In the genomic region with DNA sequence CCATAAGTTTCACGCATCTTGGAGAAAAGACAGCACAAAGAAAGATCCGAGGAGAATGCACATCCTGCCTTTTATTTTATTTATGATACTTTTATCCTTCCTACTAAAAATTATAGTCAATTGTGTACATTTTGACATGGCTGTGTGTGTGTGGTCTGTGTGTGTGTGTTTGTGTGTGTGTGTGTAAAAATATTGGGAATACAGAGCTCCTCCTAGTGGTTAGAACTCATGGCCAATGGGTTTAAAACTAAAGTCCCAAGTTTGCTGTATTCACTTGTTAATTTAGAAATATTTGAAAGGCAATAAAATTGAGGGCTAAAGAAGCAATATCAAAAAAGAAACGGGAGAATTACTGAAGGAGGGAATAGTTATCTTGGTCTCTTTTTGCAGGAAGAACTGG, we compare ENCODE assay signal across 11 cellular contexts. TPM values are rescaled to one million over a fixed set of nuclear protein-coding genes. Genes with fewer than 3 reads are reported as not detected.
A peak's percentile ranks its signal among the peaks of the same experiment; 100 is the strongest.
DNase-seq lines count a peak whose midpoint lies in the region; ATAC-seq and TF ChIP-seq lines count a peak whose summit lies in the region.
"Had no signal": no experiment of that assay in that cellular context is flagged by ENCODE, and none has a peak within 500 bp of the region (broad histone marks: within the 10 kb centered on the region; RNA-seq: fewer than 3 reads in every experiment).

No MANE protein-coding gene starts in this region.

- no peak for TF ChIP-seq POLR2A in ovary (IDR thresholded peaks at IDR 0.05)

- H3K27ac ChIP-seq in GM23248 (no peak overlapping the region), hepatocyte (no peak overlapping the region), ovary (no peak overlapping the region)
- H3K27ac ChIP-seq: heart left ventricle, prostate gland had no signal

- TF ChIP-seq EP300 in ovary (IDR thresholded peaks at IDR 0.05) = no peak

- in situ Hi-C loops in GM23248 (cut with MboI) = no loop called here

- H3K27me3 ChIP-seq in GM23248 (replicated peaks; ENCODE audit: insufficient read depth) = no peaks in the 10 kb centered on the region; the same call in 1 of the 2 replicates
- no peaks in the 10 kb centered on the region for H3K27me3 ChIP-seq in hepatocyte
- H3K27me3 ChIP-seq in ovary = no peaks in the 10 kb centered on the region

- TF ChIP-seq CTCF in AG09319 (IDR thresholded peaks at IDR 0.05; ENCODE audit: low read depth, low read length) = peak; percentile 28
- peak; percentile 54 for TF ChIP-seq CTCF in hepatocyte (IDR thresholded peaks at IDR 0.05; ENCODE audit: poor library complexity)
- TF ChIP-seq CTCF in ovary (IDR thresholded peaks at IDR 0.05) = no peak

- ATAC-seq in GM21576 (IDR thresholded peaks at IDR 0.05; ENCODE audit: unreplicated experiment) (no peak), HG02571 (IDR thresholded peaks at IDR 0.05; ENCODE audit: unreplicated experiment) (no peak)
- ATAC-seq: heart left ventricle had no signal

- H3K79me2 ChIP-seq in GM23248 (ENCODE audit: insufficient read depth) (no peaks in the 10 kb centered on the region), hepatocyte (no peaks in the 10 kb centered on the region)

- no peaks in the 10 kb centered on the region for H3K4me1 ChIP-seq in GM23248 (ENCODE audit: insufficient read depth)
- no peaks in the 10 kb centered on the region for H3K4me1 ChIP-seq in hepatocyte (ENCODE audit: insufficient read depth)
- no peaks in the 10 kb centered on the region for H3K4me1 ChIP-seq in ovary (ENCODE audit: insufficient read depth)
- H3K4me1 ChIP-seq: heart left ventricle, prostate gland had no signal

- no peaks in the 10 kb centered on the region for H4K20me1 ChIP-seq in GM23248 (ENCODE audit: insufficient read depth)
- no peaks in the 10 kb centered on the region for H4K20me1 ChIP-seq in hepatocyte (ENCODE audit: insufficient read depth, poor library complexity, severe bottlenecking)

- H3K36me3 ChIP-seq in GM23248 (ENCODE audit: low read depth) (no peaks in the 10 kb centered on the region), hepatocyte (replicated peaks; ENCODE audit: insufficient read depth, low read depth) (no peaks in the 10 kb centered on the region), ovary (no peaks in the 10 kb centered on the region)
- H3K36me3 ChIP-seq: heart left ventricle, prostate gland had no signal

- no peaks in the 10 kb centered on the region for H3K9me2 ChIP-seq in GM23248 (ENCODE audit: insufficient read depth)
- no peaks in the 10 kb centered on the region for H3K9me2 ChIP-seq in hepatocyte (replicated peaks; ENCODE audit: insufficient read depth)

- no peak overlapping the region for H2AFZ ChIP-seq in GM23248
- H2AFZ ChIP-seq in hepatocyte = no peak overlapping the region

- DNase-seq in AG09319 (ENCODE audit: extremely low read depth, low read depth) (no peak), GM23248 (peak; percentile 20), SW480 (ENCODE audit: low spot score) (peak; percentile 9), hepatocyte (ENCODE audit: low spot score) (peak; percentile 10), ovary (no peak)
- no peak for DNase-seq in activated CD4-positive, alpha-beta T cell treated with anti-CD3 and anti-CD28 coated beads, Interleukin-2, amount 50 U/mL, for 48 hours
- DNase-seq: activated gamma-delta T cell treated with Interleukin-2 at 50 U/mL for 16 hours, heart left ventricle had no signal

- H3K9ac ChIP-seq in GM23248 = no peak overlapping the region

- H3K9me3 ChIP-seq in GM23248 (ENCODE audit: low read depth) = no peaks in the 10 kb centered on the region
- H3K9me3 ChIP-seq in hepatocyte (ENCODE audit: low read depth) = no peaks in the 10 kb centered on the region
- no peaks in the 10 kb centered on the region for H3K9me3 ChIP-seq in ovary
- H3K9me3 ChIP-seq: heart left ventricle, prostate gland had no signal

- H3F3A ChIP-seq in GM23248 (ENCODE audit: insufficient read depth) = no peaks in the 10 kb centered on the region

- 27 to 32% methylated on average over 3 of the region's 3 CpGs for WGBS in GM23248 (ENCODE audit: low coverage in 1 of 2, low lambda C conversion rate in 2 of 2, missing lambda C conversion rate in 2 of 2), 2 experiments
- WGBS in hepatocyte (ENCODE audit: low lambda C conversion rate, missing lambda C conversion rate) = 32% methylated on average over 3 of the region's 3 CpGs
- 19 to 31% (median 22%) methylated on average over 3 of the region's 3 CpGs for WGBS in ovary, 3 donors

- H3K4me3 ChIP-seq in GM23248 (no peak overlapping the region), hepatocyte (no peak overlapping the region), ovary (no peak overlapping the region)
- H3K4me3 ChIP-seq: heart left ventricle, prostate gland had no signal

- H3K4me2 ChIP-seq in GM23248 (ENCODE audit: unreplicated experiment) (no peak overlapping the region), hepatocyte (no peak overlapping the region)

- intact Hi-C loops in ovary (cut with DNase I) = no loop called here

RNA-seq across cellular contexts. Expression of a gene that starts 47.5 kb away (rescaled TPM):
- 0.11 TPM in 1 of 2 replicates, not detected in the other for total RNA-seq in GM23248 (2014; rRNA removed; shearing (Covaris generic))
- polyA plus RNA-seq in GM23248 (2016; fragmentation: Nextera tagmentation; extraction: Ambion mirVana) (not detected in 2 replicates), hepatocyte (not detected in 2 replicates), ovary (under 1 TPM; 0.04 to 0.08 TPM)
- total RNA-seq in hepatocyte (not detected in 2 replicates), ovary (under 1 TPM in 4 of 7 donors, not detected in 3; 0.07 to 0.40 (median 0.22) TPM)
- polyA plus RNA-seq: heart left ventricle had no signal

Comparison
In these comparisons a context has a peak if more than half of its experiments do, and no peak if none do; other contexts are left out.
1. DNase-seq: peak in GM23248 (single experiment), SW480 (single experiment) and hepatocyte (single experiment); none in AG09319 (single experiment), activated CD4-positive, alpha-beta T cell treated with anti-CD3 and anti-CD28 coated beads, Interleukin-2, amount 50 U/mL, for 48 hours (0 of 2) and ovary (0 of 5).
2. CTCF ChIP-seq: peak in AG09319 (single experiment) and hepatocyte (single experiment); none in ovary (0 of 3).